ENCODE assay signal across 8 cellular contexts in the genomic region with DNA sequence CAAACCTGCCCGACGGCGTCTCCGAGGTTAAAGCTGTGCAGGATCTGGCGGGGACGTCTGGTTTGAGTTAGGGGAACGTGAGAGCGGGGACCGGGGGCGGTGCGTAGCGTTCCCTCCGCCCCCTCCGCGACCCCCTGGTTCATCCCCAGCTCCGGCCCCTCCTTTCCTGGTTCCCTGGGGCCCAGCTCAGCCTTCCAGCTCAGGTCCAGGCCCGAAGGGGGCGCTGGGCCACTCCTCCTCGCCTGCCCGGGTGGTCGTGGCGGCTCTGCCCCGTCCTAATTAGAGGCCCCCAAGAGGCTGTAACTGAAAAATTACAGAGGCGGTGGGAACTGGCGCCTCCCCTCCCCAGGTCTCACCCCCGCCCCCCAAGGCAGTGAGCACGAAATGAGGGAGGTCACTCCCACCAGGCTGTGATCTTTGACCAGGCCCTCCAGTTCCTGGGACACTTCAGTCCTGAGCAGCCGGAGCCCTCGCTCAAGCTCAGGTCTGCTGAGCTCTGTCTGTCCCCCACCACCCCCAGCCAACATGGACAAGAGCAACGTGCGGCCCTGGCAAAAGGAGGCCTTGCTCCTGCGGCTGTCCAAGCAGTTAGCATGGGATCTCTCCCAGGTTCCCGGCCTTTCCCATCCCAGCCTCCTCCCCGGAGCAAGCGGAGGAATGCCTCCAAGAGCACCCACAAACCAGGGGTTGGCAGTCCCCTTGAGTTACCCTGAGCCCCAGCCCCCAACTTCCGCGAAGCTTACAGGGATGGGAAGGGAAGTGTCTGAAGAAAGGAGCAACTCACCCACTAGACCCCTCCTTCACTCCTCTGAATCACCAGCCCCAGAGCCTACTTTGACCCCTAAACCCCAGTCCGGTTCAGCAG. TPM values are rescaled to one million over a fixed set of nuclear protein-coding genes. Genes with fewer than 3 reads are reported as not detected.
A peak's percentile ranks its signal among the peaks of the same experiment; 100 is the strongest.
DNase-seq lines count a peak whose midpoint lies in the region; ATAC-seq, FAIRE-seq and TF ChIP-seq lines count a peak whose summit lies in the region.

No MANE protein-coding gene starts in this region.

- peaks cover 41% of the 10 kb centered on the region for H3K27me3 Mint-ChIP-seq in Calu3 (ENCODE audit: unreplicated experiment)

- no peak for FAIRE-seq in pancreas (lab: Jason Lieb, UNC)

- H3K9ac ChIP-seq in SK-N-SH: peak overlapping the region; percentile 75

- no peak for TF ChIP-seq CTCF in Calu3 (IDR thresholded peaks at IDR 0.05; ENCODE audit: unreplicated experiment)
- peak; percentile 46; the same call in 1 of the 2 replicates for TF ChIP-seq CTCF in SK-N-SH (IDR thresholded peaks at IDR 0.05)
- no peak for TF ChIP-seq CTCF in fibroblast of pulmonary artery (IDR thresholded peaks at IDR 0.05; ENCODE audit: low read length, missing control alignments)
- no peak for TF ChIP-seq CTCF in pancreas (IDR thresholded peaks at IDR 0.05)

- H3K4me1 ChIP-seq in SK-N-SH (ENCODE audit: control insufficient read depth in 1 of 2, insufficient read depth in 2 of 2, low read depth in 1 of 2, low read length in 1 of 2): peaks cover 25 to 64% of the 10 kb centered on the region in 2 experiments
- no peaks in the 10 kb centered on the region for H3K4me1 ChIP-seq in pancreas

- H3F3A ChIP-seq in SK-N-SH (replicated peaks; ENCODE audit: insufficient read depth): peaks cover 15% of the 10 kb centered on the region

- peak overlapping the region; percentile 53; the same call in 1 of the 2 replicates for H2AFZ ChIP-seq in SK-N-SH (ENCODE audit: low read depth)

- H3K27ac ChIP-seq in SK-N-SH (ENCODE audit: low read depth in 2 of 2, low read length in 1 of 2): peak overlapping the region; percentile 94 to 100
- peak overlapping the region; percentile 44 to 87 (median 80) for H3K27ac ChIP-seq in pancreas

- CTCF ChIA-PET in Calu3 (lab: Charles Lee): interaction anchor here (0.7 to 3.3 kb wide), 13 partner anchors 11 to 125 kb away, joined by 3 to 32 read pairs (median 5); a partner anchor contains a TSS
- CTCF ChIA-PET in SK-N-SH (lab: Yijun Ruan, JAX): interaction anchor here (0.7 to 12.4 kb wide), 19 partner anchors 9 to 200 kb away, joined by 3 to 280 read pairs (median 26); a partner anchor contains a TSS

- H4K20me1 ChIP-seq in SK-N-SH (ENCODE audit: insufficient read depth): no peaks in the 10 kb centered on the region

- POLR2A ChIA-PET in SK-N-SH (lab: Yijun Ruan, JAX): interaction anchor here (0.6 to 3.1 kb wide), 14 partner anchors 9 to 1107 kb away, joined by 3 to 33 read pairs (median 6); a partner anchor contains a TSS

- H3K4me2 ChIP-seq in SK-N-SH: peak overlapping the region; percentile 80

- H3K4me3 Mint-ChIP-seq in Calu3 (ENCODE audit: low read depth, unreplicated experiment): peak overlapping the region; percentile 90

- ATAC-seq in pancreas: no peak

- H3K9me2 ChIP-seq in SK-N-SH: no peaks in the 10 kb centered on the region

- DNase-seq in Calu3 (no peak), SK-N-SH (peak; percentile 90), fibroblast of pulmonary artery (ENCODE audit: low read depth) (peak; percentile 32), pancreas (peak in 1 of 6 donors; percentile 82), germinal center (ENCODE audit: low spot score) (no peak), NCI-H2107 treated with DMSO at 0.1 percent for 48 hours (lab: John Stamatoyannopoulos, UW; ENCODE audit: unreplicated experiment) (no peak), NCI-H1436 treated with DMSO at 0.1 percent for 48 hours (lab: John Stamatoyannopoulos, UW) (no peak), DMS153 (lab: John Stamatoyannopoulos, UW) (no peak)

- no peak; a peak in 1 of 4 replicates for TF ChIP-seq EP300 in SK-N-SH (IDR thresholded peaks at IDR 0.05; ENCODE audit: borderline replicate concordance in 1 of 2, low read depth in 1 of 2, low read length in 1 of 2)

- no peaks in the 10 kb centered on the region for H3K9me3 Mint-ChIP-seq in Calu3 (ENCODE audit: low read depth, unreplicated experiment)

- no peaks in the 10 kb centered on the region for H3K79me2 ChIP-seq in SK-N-SH (ENCODE audit: insufficient read depth)

- no TSS peak for BruUV-seq in Calu3 (replicated peaks; lab: Mats Ljungman, UMichigan)

- intact Hi-C loops in Calu3 (cut with micrococcal nuclease; ENCODE audit: unreplicated experiment) (no loop called here), pancreas (cut with DNase I) (no loop called here)

- H3K27ac Mint-ChIP-seq in Calu3 (ENCODE audit: unreplicated experiment): peak overlapping the region; percentile 36

- H3K36me3 Mint-ChIP-seq in Calu3 (ENCODE audit: insufficient read depth, unreplicated experiment): peaks cover 24% of the 10 kb centered on the region

- H3K4me1 Mint-ChIP-seq in Calu3 (ENCODE audit: low read depth, unreplicated experiment): peaks cover 9% of the 10 kb centered on the region

- peak; percentile 55 for TF ChIP-seq RAD21 in SK-N-SH (IDR thresholded peaks at IDR 0.05; ENCODE audit: low read length)

- WGBS in SK-N-SH (ENCODE audit: low lambda C conversion rate): 34% methylated on average over 16 of the region's 38 CpGs
- 55 to 59% methylated on average over 38 of the region's 38 CpGs for WGBS in pancreas, 2 donors

- H3K4me3 ChIP-seq in SK-N-SH (ENCODE audit: low read depth in 2 of 2, low read length in 1 of 2) (peak overlapping the region; percentile 45 to 48), fibroblast of pulmonary artery (replicated peaks; ENCODE audit: low read depth, low read length) (peak overlapping the region; percentile 60), pancreas (peak overlapping the region in 2 of 4 donors; percentile 41 to 55)

- no peaks in the 10 kb centered on the region for H3K9me3 ChIP-seq in SK-N-SH
- no peaks in the 10 kb centered on the region for H3K9me3 ChIP-seq in pancreas

- no peaks in the 10 kb centered on the region for H3K27me3 ChIP-seq in SK-N-SH (ENCODE audit: insufficient read depth)
- H3K27me3 ChIP-seq in pancreas: no peaks in the 10 kb centered on the region

- H3K36me3 ChIP-seq in SK-N-SH (replicated peaks in 1 of 2; ENCODE audit: control insufficient read depth in 1 of 2, insufficient read depth in 2 of 2, low read length in 1 of 2) (no peaks in the 10 kb centered on the region), pancreas (no peaks in the 10 kb centered on the region)

TF ChIP-seq in SK-N-SH, 30 proteins besides CTCF, POLR2A, EP300 and RAD21 (continues in another document):
- 0 out of 2 replicates have a peak, but pooled peaks have one; percentile 2 for TF ChIP-seq RCOR1 (IDR thresholded peaks at IDR 0.05; ENCODE audit: low read length)
- TF ChIP-seq, protein P1, sequence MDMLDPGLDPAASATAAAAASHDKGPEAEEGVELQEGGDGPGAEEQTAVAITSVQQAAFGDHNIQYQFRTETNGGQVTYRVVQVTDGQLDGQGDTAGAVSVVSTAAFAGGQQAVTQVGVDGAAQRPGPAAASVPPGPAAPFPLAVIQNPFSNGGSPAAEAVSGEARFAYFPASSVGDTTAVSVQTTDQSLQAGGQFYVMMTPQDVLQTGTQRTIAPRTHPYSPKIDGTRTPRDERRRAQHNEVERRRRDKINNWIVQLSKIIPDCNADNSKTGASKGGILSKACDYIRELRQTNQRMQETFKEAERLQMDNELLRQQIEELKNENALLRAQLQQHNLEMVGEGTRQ (IDR thresholded peaks at IDR 0.05; ENCODE audit: borderline replicate concordance, low read depth, low read length): no peak
- no peak for TF ChIP-seq FOXM1 (IDR thresholded peaks at IDR 0.05; ENCODE audit: low read depth)
- TF ChIP-seq SMC3 (IDR thresholded peaks at IDR 0.05; ENCODE audit: low read depth, low read length): peak; percentile 52; the same call in 1 of the 2 replicates
- TF ChIP-seq MXI1 (IDR thresholded peaks at IDR 0.05; ENCODE audit: low read depth, low read length): 0 out of 2 replicates have a peak, but pooled peaks have one; percentile 6

RNA-seq across cellular contexts. Expression of a gene that starts 3.3 kb away (rescaled TPM):
- not detected in 2 replicates for total RNA-seq in Calu3 (2022)
- 2.6 and 7.7 TPM in 2 replicates for polyA plus RNA-seq in SK-N-SH (2012; rRNA removed)
- 2.9 and 3.8 TPM in 2 replicates for polyA plus RNA-seq in SK-N-SH (2012; cell fraction: cytosol; rRNA removed)
- 3.0 and 4.6 TPM in 2 replicates for polyA plus RNA-seq in SK-N-SH (2012; cell fraction: nucleus; rRNA removed)
- 10 to 100 TPM in 3 of 6 donors, 1 to 10 TPM in 3; 1.2 to 17.7 (median 7.5) TPM for total RNA-seq in pancreas
- 1 to 10 TPM; 2.5 to 4.0 TPM for polyA plus RNA-seq in pancreas

RNA-seq across cellular contexts. Expression of a gene that starts 21.9 kb away (rescaled TPM):
- total RNA-seq in Calu3 (2022): 1.4 and 3.0 TPM in 2 replicates
- 0.29 and 0.35 TPM in 2 replicates for polyA plus RNA-seq in SK-N-SH (2012; rRNA removed)
- polyA plus RNA-seq in SK-N-SH (2012; cell fraction: cytosol; rRNA removed): 0.12 and 0.26 TPM in 2 replicates
- polyA plus RNA-seq in SK-N-SH (2012; cell fraction: nucleus; rRNA removed): 0.56 and 0.69 TPM in 2 replicates
- total RNA-seq in pancreas: under 1 TPM; 0.49 to 0.79 (median 0.72) TPM
- polyA plus RNA-seq in pancreas: 1 to 10 TPM; 1.6 to 4.4 TPM

RNA-seq across cellular contexts. Expression of a gene that starts 22.7 kb away (rescaled TPM):
- 17.6 and 23.7 TPM in 2 replicates for total RNA-seq in Calu3 (2022)
- 13.0 and 16.9 TPM in 2 replicates for polyA plus RNA-seq in SK-N-SH (2012; rRNA removed)
- polyA plus RNA-seq in SK-N-SH (2012; cell fraction: cytosol; rRNA removed): 6.1 and 9.3 TPM in 2 replicates
- polyA plus RNA-seq in SK-N-SH (2012; cell fraction: nucleus; rRNA removed): 71.9 and 87.9 TPM in 2 replicates
- 1 to 10 TPM; 2.7 to 5.0 (median 4.1) TPM for total RNA-seq in pancreas
- 10 to 100 TPM in 1 of 2 donors, 1 to 10 TPM in 1; 9.2 to 15.7 TPM for polyA plus RNA-seq in pancreas

RNA-seq across cellular contexts. Expression of a gene that starts 24.6 kb away (rescaled TPM):
- total RNA-seq in Calu3 (2022) (98.8 and 106 TPM in 2 replicates), pancreas (10 to 100 TPM; 39.7 to 64.9 (median 49.1) TPM)
- polyA plus RNA-seq in SK-N-SH (2012; rRNA removed) (115 and 123 TPM in 2 replicates), pancreas (100 to 1,000 TPM in 1 of 2 donors, 10 to 100 TPM in 1; 82.7 to 112 TPM)
- polyA plus RNA-seq in SK-N-SH (2012; cell fraction: cytosol; rRNA removed): 49.5 and 87.8 TPM in 2 replicates
- polyA plus RNA-seq in SK-N-SH (2012; cell fraction: nucleus; rRNA removed): 159 and 164 TPM in 2 replicates

RNA-seq across cellular contexts. Expression of a gene that starts 31.4 kb away (rescaled TPM):
- total RNA-seq in Calu3 (2022) (48.1 and 51.0 TPM in 2 replicates), pancreas (10 to 100 TPM; 14.3 to 22.0 (median 19.7) TPM)
- polyA plus RNA-seq in SK-N-SH (2012; rRNA removed) (70.0 and 76.5 TPM in 2 replicates), pancreas (10 to 100 TPM; 46.9 to 65.0 TPM)
- 65.3 and 67.8 TPM in 2 replicates for polyA plus RNA-seq in SK-N-SH (2012; cell fraction: cytosol; rRNA removed)
- polyA plus RNA-seq in SK-N-SH (2012; cell fraction: nucleus; rRNA removed): 66.8 and 73.5 TPM in 2 replicates

Comparison
In these comparisons a context has a peak if more than half of its experiments do, and no peak if none do; other contexts are left out.
1. DNase-seq: peak in SK-N-SH (single experiment) and fibroblast of pulmonary artery (single experiment); none in Calu3 (single experiment), germinal center (single experiment), NCI-H2107 treated with DMSO at 0.1 percent for 48 hours (single experiment), NCI-H1436 treated with DMSO at 0.1 percent for 48 hours (single experiment) and DMS153 (single experiment).